Comparison of ENCODE assay signal across 22 cellular contexts in genomic region chr4:90769251-90769650, GRCh38.
A peak's percentile ranks its signal among the peaks of the same experiment; 100 is the strongest.
DNase-seq lines count a peak whose midpoint lies in the region; ATAC-seq and TF ChIP-seq lines count a peak whose summit lies in the region.
"Had no signal": no experiment of that assay in that cellular context is flagged by ENCODE, and none has a peak within 500 bp of the region (broad histone marks: within the 10 kb centered on the region; RNA-seq: fewer than 3 reads in every experiment).

No MANE protein-coding gene starts in this region.

- TF ChIP-seq CTCF in retinal pigment epithelial cell (conservative IDR thresholded peaks at IDR 0.05; ENCODE audit: low read depth, low read length): no peak

- ATAC-seq in HG03139 (IDR thresholded peaks at IDR 0.05; ENCODE audit: unreplicated experiment): no peak
- ATAC-seq: GM23338, PC-3 had no signal

- DNase-seq in NCI-H82 (lab: John Stamatoyannopoulos, UW) (peak; percentile 29), NCI-H82 treated with DMSO at 0.1 percent for 48 hours (lab: John Stamatoyannopoulos, UW; ENCODE audit: unreplicated experiment) (no peak), amniotic epithelial cell (ENCODE audit: low read depth) (peak; percentile 55), iris pigment epithelial cell (ENCODE audit: low read depth) (peak; percentile 15), retinal pigment epithelial cell (ENCODE audit: low read depth) (peak; percentile 33), ecto neural progenitor cell (ENCODE audit: low spot score) (no peak)
- no peak for DNase-seq in stimulated activated CD4-positive, alpha-beta T cell treated with anti-CD3 and anti-CD28 coated beads, Interleukin-4, amount 100 ng/mL, for 1 hour
- DNase-seq: Calu3, DMS79 treated with DMSO at 0.1 percent for 48 hours, GF-D8, H9, NCI-H1092 treated with DMSO at 0.1 percent for 48 hours, NCI-H1436, NCI-H187, NCI-H2081 treated with DMSO at 0.1 percent for 48 hours, NCI-H2171, NCI-H345, NCI-H510A treated with DMSO at 0.1 percent for 48 hours, PC-3, SK-N-SH had no signal

- no peak overlapping the region for H3K4me3 ChIP-seq in retinal pigment epithelial cell (ENCODE audit: low read length)
- H3K4me3 ChIP-seq: GM23338 had no signal

Comparison
In these comparisons a context has a peak if more than half of its experiments do, and no peak if none do; other contexts are left out.
1. DNase-seq: peak in NCI-H82 (single experiment), amniotic epithelial cell (single experiment), iris pigment epithelial cell (single experiment) and retinal pigment epithelial cell (single experiment); none in NCI-H82 treated with DMSO at 0.1 percent for 48 hours (single experiment), stimulated activated CD4-positive, alpha-beta T cell treated with anti-CD3 and anti-CD28 coated beads, Interleukin-4, amount 100 ng/mL, for 1 hour (single experiment) and ecto neural progenitor cell (single experiment).